20 cellular contexts compared by ENCODE assay signal in genomic region chr2:178521304-178522150, GRCh38. TPM values are rescaled to one million over a fixed set of nuclear protein-coding genes. Genes with fewer than 3 reads are reported as not detected.
DNase-seq lines count a peak whose midpoint lies in the region; ATAC-seq and TF ChIP-seq lines count a peak whose summit lies in the region.
"Had no signal": no experiment of that assay in that cellular context is flagged by ENCODE, and none has a peak within 500 bp of the region (broad histone marks: within the 10 kb centered on the region; RNA-seq: fewer than 3 reads in every experiment).

No MANE protein-coding gene starts in this region.

- CTCF ChIA-PET in CD8-positive, alpha-beta memory T cell (lab: Charles Lee): interaction anchor here (1.3 to 1.5 kb wide), 2 partner anchors 34 to 107 kb away, joined by 3 to 5 read pairs; no protein-coding TSS in a partner anchor
- CTCF ChIA-PET in OCI-LY7 (lab: Charles Lee; ENCODE audit: unreplicated experiment): no interaction called here

- BruUV-seq in OCI-LY7 (replicated peaks; lab: Mats Ljungman, UMichigan): no TSS peak

- no peak overlapping the region for H2AFZ ChIP-seq in OCI-LY7 (ENCODE audit: low read length)

- peaks cover 9% of the 10 kb centered on the region; the same call in 1 of the 2 replicates for H3K79me2 ChIP-seq in OCI-LY7 (ENCODE audit: insufficient read depth, low read depth, low read length)

- peak overlapping the region; percentile 39 for H3K4me3 Mint-ChIP-seq in activated CD4-positive, alpha-beta T cell treated with anti-CD3 and anti-CD28 coated beads, Interleukin-2, amount 10 ng/mL, durations not matched to agents 24 days and 14 days
- H3K4me3 Mint-ChIP-seq in CD8-positive, alpha-beta memory T cell: peak overlapping the region in 4 of 7 donors; percentile 1 to 25 (median 14)
- H3K4me3 Mint-ChIP-seq in neural crest cell: peak overlapping the region; percentile 82
- H3K4me3 Mint-ChIP-seq: H9 had no signal

- no peaks in the 10 kb centered on the region for H3K9me3 ChIP-seq in CD8-positive, alpha-beta memory T cell (ENCODE audit: low read length)
- no peaks in the 10 kb centered on the region for H3K9me3 ChIP-seq in OCI-LY7 (ENCODE audit: low read length)
- H3K9me3 ChIP-seq: uterus had no signal

- ATAC-seq in activated naive CD4-positive, alpha-beta T cell treated with anti-CD3 and anti-CD28 coated beads, Interleukin-2, amount 50 U/mL, for 72 hours: peak; percentile 71 to 83
- no peak for ATAC-seq in GM21737 (IDR thresholded peaks at IDR 0.05; ENCODE audit: unreplicated experiment)

- no peaks in the 10 kb centered on the region for H4K20me1 ChIP-seq in OCI-LY7 (ENCODE audit: insufficient read depth, low read length)

- H3K27me3 Mint-ChIP-seq in activated CD4-positive, alpha-beta T cell treated with anti-CD3 and anti-CD28 coated beads, Interleukin-2, amount 10 ng/mL, durations not matched to agents 24 days and 14 days: no peaks in the 10 kb centered on the region
- H3K27me3 Mint-ChIP-seq in CD8-positive, alpha-beta memory T cell: no peaks in the 10 kb centered on the region
- no peaks in the 10 kb centered on the region for H3K27me3 Mint-ChIP-seq in neural crest cell (ENCODE audit: low read depth)

- H3K27ac ChIP-seq in CD8-positive, alpha-beta memory T cell (ENCODE audit: low read depth, low read length): no peak overlapping the region
- no peak overlapping the region for H3K27ac ChIP-seq in OCI-LY7 (ENCODE audit: low read depth, low read length, poor library complexity, severe bottlenecking)
- H3K27ac ChIP-seq: uterus had no signal

- H3K4me1 Mint-ChIP-seq in activated CD4-positive, alpha-beta T cell treated with anti-CD3 and anti-CD28 coated beads, Interleukin-2, amount 10 ng/mL, durations not matched to agents 24 days and 14 days: peaks cover 30% of the 10 kb centered on the region
- peaks cover 19 to 43% (median 38%) of the 10 kb centered on the region in 3 donors for H3K4me1 Mint-ChIP-seq in CD8-positive, alpha-beta memory T cell
- H3K4me1 Mint-ChIP-seq in neural crest cell: peaks cover 29% of the 10 kb centered on the region

- intact Hi-C loops in activated CD4-positive, alpha-beta T cell treated with anti-CD3 and anti-CD28 coated beads, Interleukin-2, amount 10 ng/mL, durations not matched to agents 24 days and 14 days (cut with micrococcal nuclease): loop anchor here (1.0 to 5.0 kb wide), 2 partner anchors 9 to 409 kb away; partner anchors contain the start of gene RBM45
- intact Hi-C loops in OCI-LY7 (cut with micrococcal nuclease; ENCODE audit: unreplicated experiment): no loop called here

- peak overlapping the region; percentile 67 for H3K27ac Mint-ChIP-seq in activated CD4-positive, alpha-beta T cell treated with anti-CD3 and anti-CD28 coated beads, Interleukin-2, amount 10 ng/mL, durations not matched to agents 24 days and 14 days
- peak overlapping the region in 5 of 8 donors; percentile 15 to 62 (median 41) for H3K27ac Mint-ChIP-seq in CD8-positive, alpha-beta memory T cell
- H3K27ac Mint-ChIP-seq in activated naive CD4-positive, alpha-beta T cell treated with anti-CD3 and anti-CD28 coated beads, Interleukin-2, amount 50 U/mL, for 72 hours: peak overlapping the region; percentile 56 to 94
- no peak overlapping the region for H3K27ac Mint-ChIP-seq in neural crest cell (ENCODE audit: unreplicated experiment)
- H3K27ac Mint-ChIP-seq: H9 had no signal

- no peaks in the 10 kb centered on the region for H3K9me2 ChIP-seq in OCI-LY7 (ENCODE audit: insufficient read depth, low read length)

- peaks cover 12% of the 10 kb centered on the region for H3K4me1 ChIP-seq in CD8-positive, alpha-beta memory T cell (ENCODE audit: insufficient read depth, low read length)
- no peaks in the 10 kb centered on the region for H3K4me1 ChIP-seq in OCI-LY7 (ENCODE audit: insufficient read depth, low read length, poor library complexity, severe bottlenecking)
- H3K4me1 ChIP-seq: uterus had no signal

- H3K36me3 ChIP-seq in CD8-positive, alpha-beta memory T cell (ENCODE audit: insufficient read depth, low read length): no peaks in the 10 kb centered on the region
- H3K36me3 ChIP-seq in OCI-LY7 (ENCODE audit: insufficient read depth, low read length): no peaks in the 10 kb centered on the region
- H3K36me3 ChIP-seq: uterus had no signal

- H3K27me3 ChIP-seq in CD8-positive, alpha-beta memory T cell (ENCODE audit: insufficient read depth, low read length, poor library complexity, severe bottlenecking): no peaks in the 10 kb centered on the region
- H3K27me3 ChIP-seq: uterus had no signal

- no peak overlapping the region for H3K4me3 ChIP-seq in CD8-positive, alpha-beta memory T cell (ENCODE audit: low read length)
- H3K4me3 ChIP-seq in OCI-LY7 (ENCODE audit: low read depth, low read length, poor library complexity, severe bottlenecking): no peak overlapping the region
- H3K4me3 ChIP-seq: uterus had no signal

- TF ChIP-seq CTCF in neural crest cell (conservative IDR thresholded peaks at IDR 0.05) (no peak), OCI-LY7 (conservative IDR thresholded peaks at IDR 0.05; ENCODE audit: low read length) (no peak)

- H3K36me3 Mint-ChIP-seq in activated CD4-positive, alpha-beta T cell treated with anti-CD3 and anti-CD28 coated beads, Interleukin-2, amount 10 ng/mL, durations not matched to agents 24 days and 14 days (ENCODE audit: low read depth): peaks cover 21% of the 10 kb centered on the region
- H3K36me3 Mint-ChIP-seq in CD8-positive, alpha-beta memory T cell: peaks cover 0 to 21% (median 8%) of the 10 kb centered on the region in 3 donors
- H3K36me3 Mint-ChIP-seq in activated naive CD4-positive, alpha-beta T cell treated with anti-CD3 and anti-CD28 coated beads, Interleukin-2, amount 50 U/mL, for 72 hours: peaks cover 20 to 47% of the 10 kb centered on the region in 2 donors
- H3K36me3 Mint-ChIP-seq in neural crest cell (ENCODE audit: low read depth): peaks cover 10% of the 10 kb centered on the region

- DNase-seq in activated CD4-positive, alpha-beta T cell treated with anti-CD3 and anti-CD28 coated beads, Interleukin-2, amount 10 ng/mL, durations not matched to agents 24 days and 14 days: peak; percentile 58
- no peak for DNase-seq in activated CD4-positive, alpha-beta T cell treated with anti-CD3 and anti-CD28 coated beads, Interleukin-2, amount 50 U/mL, for 1 hour
- no peak for DNase-seq in CD8-positive, alpha-beta memory T cell
- peak in 1 of 2 donors; percentile 61 for DNase-seq in activated naive CD4-positive, alpha-beta T cell treated with anti-CD3 and anti-CD28 coated beads, Interleukin-2, amount 50 U/mL, for 72 hours (ENCODE audit: low spot score in 2 of 2)
- no peak for DNase-seq in neural crest cell (ENCODE audit: low read depth, low spot score)
- no peak for DNase-seq in OCI-LY7 (ENCODE audit: low spot score)
- DNase-seq in NCI-H446 (lab: John Stamatoyannopoulos, UW): no peak
- DNase-seq: activated effector memory CD4-positive, alpha-beta T cell treated with Interleukin-2 at 50 U/mL for 16 hours; C1 segment of cervical spinal cord; cortex of kidney; DMS53; foreskin fibroblast; H9; hypothalamus; KG1; kidney glomerular epithelial cell; NCI-H2029; NCI-H510A; uterus had no signal

- H3K4me2 ChIP-seq in OCI-LY7 (ENCODE audit: low read length): no peak overlapping the region

- POLR2A ChIA-PET in CD8-positive, alpha-beta memory T cell (lab: Charles Lee): no interaction called here
- POLR2A ChIA-PET in OCI-LY7 (lab: Charles Lee): interaction anchor here (0.7 kb wide), 1 partner anchor 404 kb away, joined by 7 read pairs; no protein-coding TSS in a partner anchor

- H3K9me3 Mint-ChIP-seq in activated CD4-positive, alpha-beta T cell treated with anti-CD3 and anti-CD28 coated beads, Interleukin-2, amount 10 ng/mL, durations not matched to agents 24 days and 14 days: peaks cover 7% of the 10 kb centered on the region
- H3K9me3 Mint-ChIP-seq in CD8-positive, alpha-beta memory T cell: peaks cover 0 to 3% (median 0%) of the 10 kb centered on the region in 5 donors
- peaks cover 5 to 6% of the 10 kb centered on the region in 2 donors for H3K9me3 Mint-ChIP-seq in activated naive CD4-positive, alpha-beta T cell treated with anti-CD3 and anti-CD28 coated beads, Interleukin-2, amount 50 U/mL, for 72 hours
- peaks cover 13% of the 10 kb centered on the region for H3K9me3 Mint-ChIP-seq in neural crest cell
- H3K9me3 Mint-ChIP-seq: H9 had no signal

RNA-seq across cellular contexts. Expression of gene PLEKHA3, which starts 41.3 kb away (rescaled TPM):
- total RNA-seq in activated CD4-positive, alpha-beta T cell treated with anti-CD3 and anti-CD28 coated beads, Interleukin-2, amount 10 ng/mL, durations not matched to agents 24 days and 14 days: 28.0 and 35.4 TPM in 2 replicates
- 10 to 100 TPM; 25.1 to 28.1 TPM for total RNA-seq in CD8-positive, alpha-beta memory T cell
- polyA plus RNA-seq in CD8-positive, alpha-beta memory T cell: 34.9 TPM
- 10 to 100 TPM; 20.4 to 34.1 TPM for total RNA-seq in activated naive CD4-positive, alpha-beta T cell treated with anti-CD3 and anti-CD28 coated beads, Interleukin-2, amount 50 U/mL, for 72 hours
- 22.0 and 23.2 TPM in 2 replicates for total RNA-seq in neural crest cell
- 3.6 and 6.9 TPM in 2 replicates for total RNA-seq in OCI-LY7 (2014; rRNA removed; shearing (Covaris generic))
- 19.2 and 19.5 TPM in 2 replicates for total RNA-seq in OCI-LY7 (2022)

RNA-seq across cellular contexts. Expression of gene FKBP7, which starts 43.1 kb away (rescaled TPM):
- 4.8 and 4.9 TPM in 2 replicates for total RNA-seq in activated CD4-positive, alpha-beta T cell treated with anti-CD3 and anti-CD28 coated beads, Interleukin-2, amount 10 ng/mL, durations not matched to agents 24 days and 14 days
- 1 to 10 TPM; 3.1 to 3.4 TPM for total RNA-seq in CD8-positive, alpha-beta memory T cell
- 3.8 TPM for polyA plus RNA-seq in CD8-positive, alpha-beta memory T cell
- 1 to 10 TPM; 1.6 to 2.8 TPM for total RNA-seq in activated naive CD4-positive, alpha-beta T cell treated with anti-CD3 and anti-CD28 coated beads, Interleukin-2, amount 50 U/mL, for 72 hours
- total RNA-seq in neural crest cell (25.2 and 28.3 TPM in 2 replicates), OCI-LY7 (2022) (8.3 TPM in 2 replicates)
- total RNA-seq in OCI-LY7 (2014; rRNA removed; shearing (Covaris generic)): 8.5 and 10.7 TPM in 2 replicates

Comparison
In these comparisons a context has a peak if more than half of its experiments do, and no peak if none do; other contexts are left out.
1. H3K4me3 Mint-ChIP-seq: peak in every context shown above with its lines; median percentile 82 in neural crest cell; 39 in activated CD4-positive, alpha-beta T cell treated with anti-CD3 and anti-CD28 coated beads, Interleukin-2, amount 10 ng/mL, durations not matched to agents 24 days and 14 days; 14 in CD8-positive, alpha-beta memory T cell.